1 cellular context compared by ENCODE assay signal in the genomic region with DNA sequence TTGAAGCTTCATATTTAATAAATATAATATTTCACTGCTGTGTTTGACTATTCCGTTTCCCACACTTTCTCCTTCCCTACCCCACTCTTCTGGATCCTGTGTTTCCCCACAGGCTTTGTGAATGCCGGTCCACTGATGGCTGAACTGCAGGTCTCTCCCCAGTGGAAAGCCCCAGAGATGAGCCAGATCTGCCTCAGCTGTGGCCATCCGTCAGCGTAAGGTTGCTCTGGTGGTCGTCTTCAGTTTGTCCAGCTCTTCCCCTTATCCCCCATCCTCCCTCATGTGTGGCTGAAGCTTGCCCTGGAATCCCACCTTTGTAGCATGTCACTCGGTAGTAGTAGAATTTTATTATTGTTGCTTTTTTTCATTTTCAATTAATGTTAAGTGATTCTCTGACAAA.
A peak's percentile ranks its signal among the peaks of the same experiment; 100 is the strongest.
TF ChIP-seq lines count a peak whose summit lies in the region.

No MANE protein-coding gene starts in this region.

TF ChIP-seq in HepG2, 621 proteins besides CTCF, POLR2A, EP300 and RAD21:
- TF ChIP-seq, protein P1, sequence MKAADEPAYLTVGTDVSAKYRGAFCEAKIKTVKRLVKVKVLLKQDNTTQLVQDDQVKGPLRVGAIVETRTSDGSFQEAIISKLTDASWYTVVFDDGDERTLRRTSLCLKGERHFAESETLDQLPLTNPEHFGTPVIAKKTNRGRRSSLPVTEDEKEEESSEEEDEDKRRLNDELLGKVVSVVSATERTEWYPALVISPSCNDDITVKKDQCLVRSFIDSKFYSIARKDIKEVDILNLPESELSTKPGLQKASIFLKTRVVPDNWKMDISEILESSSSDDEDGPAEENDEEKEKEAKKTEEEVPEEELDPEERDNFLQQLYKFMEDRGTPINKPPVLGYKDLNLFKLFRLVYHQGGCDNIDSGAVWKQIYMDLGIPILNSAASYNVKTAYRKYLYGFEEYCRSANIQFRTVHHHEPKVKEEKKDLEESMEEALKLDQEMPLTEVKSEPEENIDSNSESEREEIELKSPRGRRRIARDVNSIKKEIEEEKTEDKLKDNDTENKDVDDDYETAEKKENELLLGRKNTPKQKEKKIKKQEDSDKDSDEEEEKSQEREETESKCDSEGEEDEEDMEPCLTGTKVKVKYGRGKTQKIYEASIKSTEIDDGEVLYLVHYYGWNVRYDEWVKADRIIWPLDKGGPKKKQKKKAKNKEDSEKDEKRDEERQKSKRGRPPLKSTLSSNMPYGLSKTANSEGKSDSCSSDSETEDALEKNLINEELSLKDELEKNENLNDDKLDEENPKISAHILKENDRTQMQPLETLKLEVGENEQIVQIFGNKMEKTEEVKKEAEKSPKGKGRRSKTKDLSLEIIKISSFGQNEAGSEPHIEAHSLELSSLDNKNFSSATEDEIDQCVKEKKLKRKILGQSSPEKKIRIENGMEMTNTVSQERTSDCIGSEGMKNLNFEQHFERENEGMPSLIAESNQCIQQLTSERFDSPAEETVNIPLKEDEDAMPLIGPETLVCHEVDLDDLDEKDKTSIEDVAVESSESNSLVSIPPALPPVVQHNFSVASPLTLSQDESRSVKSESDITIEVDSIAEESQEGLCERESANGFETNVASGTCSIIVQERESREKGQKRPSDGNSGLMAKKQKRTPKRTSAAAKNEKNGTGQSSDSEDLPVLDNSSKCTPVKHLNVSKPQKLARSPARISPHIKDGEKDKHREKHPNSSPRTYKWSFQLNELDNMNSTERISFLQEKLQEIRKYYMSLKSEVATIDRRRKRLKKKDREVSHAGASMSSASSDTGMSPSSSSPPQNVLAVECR (CRISPR knock-in tag; IDR thresholded peaks at IDR 0.05; ENCODE audit: borderline replicate concordance) = 0 out of 2 replicates have a peak, but pooled peaks have one; percentile 24
- TF ChIP-seq ELF3 (CRISPR knock-in tag; IDR thresholded peaks at IDR 0.05) (0 out of 2 replicates have a peak, but pooled peaks have one; percentile 4), ZNF839 (CRISPR knock-in tag; IDR thresholded peaks at IDR 0.05; ENCODE audit: borderline replicate concordance) (0 out of 2 replicates have a peak, but pooled peaks have one; percentile 34), TARDBP (CRISPR knock-in tag; IDR thresholded peaks at IDR 0.05) (0 out of 2 replicates have a peak, but pooled peaks have one; percentile 20), ZNF230 (CRISPR knock-in tag; IDR thresholded peaks at IDR 0.05) (no peak), FLYWCH1 (CRISPR knock-in tag; IDR thresholded peaks at IDR 0.05) (no peak)
- TF ChIP-seq, protein P2, sequence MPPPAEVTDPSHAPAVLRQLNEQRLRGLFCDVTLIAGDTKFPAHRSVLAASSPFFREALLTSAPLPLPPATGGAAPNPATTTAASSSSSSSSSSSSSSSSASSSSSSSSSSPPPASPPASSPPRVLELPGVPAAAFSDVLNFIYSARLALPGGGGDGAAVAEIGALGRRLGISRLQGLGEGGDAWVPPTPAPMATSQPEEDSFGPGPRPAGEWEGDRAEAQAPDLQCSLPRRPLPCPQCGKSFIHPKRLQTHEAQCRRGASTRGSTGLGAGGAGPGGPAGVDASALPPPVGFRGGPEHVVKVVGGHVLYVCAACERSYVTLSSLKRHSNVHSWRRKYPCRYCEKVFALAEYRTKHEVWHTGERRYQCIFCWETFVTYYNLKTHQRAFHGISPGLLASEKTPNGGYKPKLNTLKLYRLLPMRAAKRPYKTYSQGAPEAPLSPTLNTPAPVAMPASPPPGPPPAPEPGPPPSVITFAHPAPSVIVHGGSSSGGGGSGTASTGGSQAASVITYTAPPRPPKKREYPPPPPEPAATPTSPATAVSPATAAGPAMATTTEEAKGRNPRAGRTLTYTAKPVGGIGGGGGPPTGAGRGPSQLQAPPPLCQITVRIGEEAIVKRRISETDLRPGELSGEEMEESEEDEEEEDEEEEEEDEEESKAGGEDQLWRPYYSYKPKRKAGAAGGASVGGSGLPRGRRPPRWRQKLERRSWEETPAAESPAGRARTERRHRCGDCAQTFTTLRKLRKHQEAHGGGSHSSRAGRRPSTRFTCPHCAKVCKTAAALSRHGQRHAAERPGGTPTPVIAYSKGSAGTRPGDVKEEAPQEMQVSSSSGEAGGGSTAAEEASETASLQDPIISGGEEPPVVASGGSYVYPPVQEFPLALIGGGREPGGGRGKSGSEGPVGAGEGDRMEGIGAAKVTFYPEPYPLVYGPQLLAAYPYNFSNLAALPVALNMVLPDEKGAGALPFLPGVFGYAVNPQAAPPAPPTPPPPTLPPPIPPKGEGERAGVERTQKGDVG (CRISPR knock-in tag; IDR thresholded peaks at IDR 0.05; ENCODE audit: borderline replicate concordance) = peak; percentile 41; the same call in 1 of the 2 replicates
